ENCODE assay signal across 8 cellular contexts in genomic region chr2:150472122-150472899, GRCh38. TPM values are rescaled to one million over a fixed set of nuclear protein-coding genes. Genes with fewer than 3 reads are reported as not detected.
DNase-seq lines count a peak whose midpoint lies in the region; ATAC-seq and TF ChIP-seq lines count a peak whose summit lies in the region.

No MANE protein-coding gene starts in this region.

- no peaks in the 10 kb centered on the region for H3K27me3 ChIP-seq in Panc1 (ENCODE audit: control insufficient read depth, insufficient read depth, low read length)
- H3K27me3 ChIP-seq in foreskin keratinocyte, result no peaks in the 10 kb centered on the region
- H3K27me3 ChIP-seq in stomach, result no peaks in the 10 kb centered on the region
- H3K27me3 ChIP-seq in BE2C, result no peaks in the 10 kb centered on the region

- H3K4me3 ChIP-seq in Panc1 (ENCODE audit: low read depth in 2 of 2, low read length in 2 of 2) (no peak overlapping the region), stomach (no peak overlapping the region), BE2C (ENCODE audit: low read depth, low read length) (no peak overlapping the region)

- TF ChIP-seq CTCF in Panc1 (IDR thresholded peaks at IDR 0.05) (no peak), foreskin keratinocyte (conservative IDR thresholded peaks at IDR 0.05) (no peak), stomach (IDR thresholded peaks at IDR 0.05) (no peak), BE2C (IDR thresholded peaks at IDR 0.05; ENCODE audit: low read depth, low read length) (no peak)

- POLR2A ChIA-PET in Panc1 (lab: Charles Lee), result no interaction called here

- intact Hi-C loops in Panc1 (cut with micrococcal nuclease; ENCODE audit: unreplicated experiment) (no loop called here), stomach (cut with DNase I; ENCODE audit: low total_unique reads) (no loop called here)

- H3K4me1 ChIP-seq in Panc1 (ENCODE audit: control insufficient read depth, insufficient read depth, low read length) (peaks cover 39% of the 10 kb centered on the region), foreskin keratinocyte (peaks cover 57% of the 10 kb centered on the region), stomach (peaks cover 11 to 72% (median 29%) of the 10 kb centered on the region in 4 donors), BE2C (no peaks in the 10 kb centered on the region)

- in situ Hi-C loops in Panc1 (cut with HindIII; ENCODE audit: low pct_unique_long_range_greater_than_20kb, low sequenced_read_pairs), result no loop called here

- CTCF ChIA-PET in Panc1 (lab: Charles Lee), result no interaction called here

- 62 to 79% (median 70%) methylated on average over 5 of the region's 5 CpGs for WGBS in stomach, 5 donors

- H3K27ac ChIP-seq in Panc1 (ENCODE audit: low read length) (no peak overlapping the region), foreskin keratinocyte (no peak overlapping the region), stomach (peak overlapping the region in 4 of 5 donors; percentile 39 to 82 (median 69))

- DNase-seq in Panc1 (ENCODE audit: low read depth, low spot score) (no peak), foreskin keratinocyte (peak in 1 of 2 donors; percentile 66), stomach (peak; percentile 39), GF-D8 (lab: John Stamatoyannopoulos, UW) (no peak), NCI-H2171 treated with DMSO at 0.1 percent for 48 hours (lab: John Stamatoyannopoulos, UW) (no peak), BE2C (no peak)

- ATAC-seq in GM19035 (IDR thresholded peaks at IDR 0.05; ENCODE audit: unreplicated experiment), result peak; percentile 57
- peak; percentile 42; the same call in 1 of the 2 replicates for ATAC-seq in Panc1
- ATAC-seq in foreskin keratinocyte, result peak; percentile 28
- ATAC-seq in HG02840 (IDR thresholded peaks at IDR 0.05; ENCODE audit: low FRiP score, unreplicated experiment), result no peak

- TF ChIP-seq POLR2A in stomach (IDR thresholded peaks at IDR 0.05), result no peak

- H3K9me3 ChIP-seq in Panc1 (ENCODE audit: control insufficient read depth, insufficient read depth, low read depth, low read length) (no peaks in the 10 kb centered on the region), stomach (no peaks in the 10 kb centered on the region), BE2C (no peaks in the 10 kb centered on the region)

- BruUV-seq in Panc1 (replicated peaks; lab: Mats Ljungman, UMichigan), result no TSS peak

- TF ChIP-seq EP300 in stomach (IDR thresholded peaks at IDR 0.05), result no peak

- H3K36me3 ChIP-seq in Panc1 (ENCODE audit: control insufficient read depth, insufficient read depth, low read length) (peaks cover 46% of the 10 kb centered on the region), stomach (peaks cover 3 to 71% (median 52%) of the 10 kb centered on the region in 4 donors), BE2C (peaks cover 38% of the 10 kb centered on the region)

RNA-seq across cellular contexts. Expression of gene RND3, which starts 15.2 kb away (rescaled TPM):
- total RNA-seq in Panc1 (2021; ENCODE audit: unreplicated experiment) (45.3 TPM), foreskin keratinocyte (60.8 and 61.3 TPM in 2 replicates), stomach (10 to 100 TPM; 10.3 to 58.2 (median 20.9) TPM)
- 26.0 TPM for polyA plus RNA-seq in Panc1 (2012; ENCODE audit: insufficient read length)
- polyA plus RNA-seq in foreskin keratinocyte (23.7 and 29.0 TPM in 2 replicates), stomach (10 to 100 TPM; 29.5 to 34.1 (median 30.4) TPM)
- 49.1 TPM for polyA plus RNA-seq in BE2C (2012; ENCODE audit: insufficient read depth, insufficient read length, low read depth)

Comparison
In these comparisons a context has a peak if more than half of its experiments do, and no peak if none do; other contexts are left out.
1. H3K27ac ChIP-seq: peak in stomach (4 of 5); none in Panc1 (single experiment) and foreskin keratinocyte (single experiment).